20 cellular contexts compared by ENCODE assay signal in the genomic region with DNA sequence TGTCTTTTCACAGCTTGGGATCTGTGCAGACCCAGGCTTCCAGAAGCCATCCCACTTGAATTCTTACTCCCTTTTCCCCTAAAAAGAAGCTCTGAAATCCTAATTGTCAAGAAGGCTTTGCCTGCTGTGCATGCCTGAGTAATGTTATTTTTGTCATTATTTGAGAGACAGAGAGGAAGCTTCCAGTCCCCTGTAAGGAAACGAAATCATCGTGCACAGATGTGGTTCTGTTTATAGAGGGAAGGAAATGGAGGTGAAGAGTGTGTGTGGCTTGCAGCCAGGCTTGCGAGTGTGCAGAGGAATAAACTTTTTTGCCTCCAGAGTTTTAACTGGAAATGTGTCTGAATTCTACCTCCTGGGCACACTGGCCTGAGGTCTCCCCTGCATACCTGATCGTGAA.
DNase-seq lines count a peak whose midpoint lies in the region; ATAC-seq and TF ChIP-seq lines count a peak whose summit lies in the region.
"Had no signal": no experiment of that assay in that cellular context is flagged by ENCODE, and none has a peak within 500 bp of the region (broad histone marks: within the 10 kb centered on the region; RNA-seq: fewer than 3 reads in every experiment).

No MANE protein-coding gene starts in this region.

- peaks cover 31% of the 10 kb centered on the region for H3K4me1 ChIP-seq in Loucy (ENCODE audit: insufficient read depth, low read length, poor library complexity, severe bottlenecking)

- peak overlapping the region; percentile 45 for H3K27ac Mint-ChIP-seq in neural crest cell (ENCODE audit: unreplicated experiment)
- H3K27ac Mint-ChIP-seq: activated CD4-positive, alpha-beta memory T cell treated with anti-CD3 and anti-CD28 coated beads for 36 hours; activated T-helper 2 cell treated with anti-CD3 and anti-CD28 coated beads, Interferon-gamma antibody, Interleukin-2, Interleukin-4, amounts not matched to agents 10 μg/mL and 5 μg/mL and 100 μg/mL, durations not matched to agents 14 hours and 24 hours and 36 hours had no signal

- no peaks in the 10 kb centered on the region for H3K9me3 ChIP-seq in Loucy (ENCODE audit: insufficient read depth, low read depth, low read length)
- H3K9me3 ChIP-seq: neutrophil had no signal

- peak overlapping the region; percentile 59 for H3K4me2 ChIP-seq in Loucy (ENCODE audit: low read depth, low read length, poor library complexity, severe bottlenecking)

- no peak overlapping the region for H2AFZ ChIP-seq in Loucy (ENCODE audit: low read length)

- H3K9me2 ChIP-seq in Loucy (replicated peaks; ENCODE audit: low read depth, low read length), result no peaks in the 10 kb centered on the region

- peaks cover 4% of the 10 kb centered on the region for H3K9me3 Mint-ChIP-seq in neural crest cell
- H3K9me3 Mint-ChIP-seq: activated T-helper 2 cell treated with anti-CD3 and anti-CD28 coated beads, Interferon-gamma antibody, Interleukin-2, Interleukin-4, amounts not matched to agents 10 μg/mL and 5 μg/mL and 100 μg/mL, durations not matched to agents 14 hours and 24 hours and 36 hours; CD8-positive, alpha-beta memory T cell had no signal

- H3K27me3 ChIP-seq in Loucy (ENCODE audit: insufficient read depth, low read length, poor library complexity, severe bottlenecking) (no peaks in the 10 kb centered on the region), brain microvascular endothelial cell (replicated peaks) (no peaks in the 10 kb centered on the region)
- H3K27me3 ChIP-seq: neutrophil had no signal

- in situ Hi-C loops in brain microvascular endothelial cell (cut with HindIII; ENCODE audit: low pct_ligation_motif_present, low sequenced_read_pairs), result no loop called here

- H3K4me1 Mint-ChIP-seq in neural crest cell, result peaks cover 52% of the 10 kb centered on the region

- DNase-seq in DMS 273 (lab: John Stamatoyannopoulos, UW; ENCODE audit: unreplicated experiment) (peak; percentile 26), DMS 273 treated with DMSO at 0.1 percent for 48 hours (lab: John Stamatoyannopoulos, UW) (no peak), brain microvascular endothelial cell (no peak), neural crest cell (ENCODE audit: low read depth, low spot score) (no peak), cortex of kidney (lab: John Stamatoyannopoulos, UW) (no peak)
- DNase-seq: activated CD4-positive, alpha-beta memory T cell treated with anti-CD3 and anti-CD28 coated beads for 36 hours; CD8-positive, alpha-beta memory T cell; effector memory CD4-positive, alpha-beta T cell; GDM1; NCI-H187 treated with DMSO at 0.1 percent for 48 hours; NCI-H82; SHP77; stimulated activated naive CD4-positive, alpha-beta T cell treated with Interleukin-2 at 50 U/mL for 16 hours had no signal

- peak overlapping the region; percentile 86 for H3K27ac ChIP-seq in brain microvascular endothelial cell
- H3K27ac ChIP-seq: 22Rv1, neutrophil had no signal

- TF ChIP-seq CTCF in Loucy (conservative IDR thresholded peaks at IDR 0.05; ENCODE audit: low read length), result no peak
- no peak for TF ChIP-seq CTCF in brain microvascular endothelial cell (IDR thresholded peaks at IDR 0.05; ENCODE audit: low read depth, low read length, missing control alignments)
- TF ChIP-seq CTCF in neural crest cell (conservative IDR thresholded peaks at IDR 0.05), result no peak

- H3K36me3 Mint-ChIP-seq in neural crest cell (ENCODE audit: low read depth), result peaks cover 14% of the 10 kb centered on the region

- H3K4me3 ChIP-seq in Loucy (ENCODE audit: low read length, poor library complexity, severe bottlenecking), result no peak overlapping the region
- H3K4me3 ChIP-seq in brain microvascular endothelial cell (ENCODE audit: low read depth, low read length), result peak overlapping the region; percentile 9
- H3K4me3 ChIP-seq: K562 had no signal

- no peak overlapping the region for H3K9ac ChIP-seq in Loucy (ENCODE audit: low read depth, low read length, poor library complexity, severe bottlenecking)

- ATAC-seq in GM21360 (IDR thresholded peaks at IDR 0.05; ENCODE audit: unreplicated experiment), result no peak
- no peak for ATAC-seq in GM18520 (IDR thresholded peaks at IDR 0.05; ENCODE audit: unreplicated experiment)
- ATAC-seq: K562 had no signal

- no peaks in the 10 kb centered on the region for H3K27me3 Mint-ChIP-seq in neural crest cell (ENCODE audit: low read depth)
- H3K27me3 Mint-ChIP-seq: activated CD4-positive, alpha-beta memory T cell treated with anti-CD3 and anti-CD28 coated beads for 36 hours had no signal

- no peak overlapping the region for H3K4me3 Mint-ChIP-seq in neural crest cell
- H3K4me3 Mint-ChIP-seq: activated CD4-positive, alpha-beta memory T cell treated with anti-CD3 and anti-CD28 coated beads for 36 hours; CD8-positive, alpha-beta memory T cell had no signal

- peaks cover 3% of the 10 kb centered on the region; the same call in 1 of the 2 replicates for H3K79me2 ChIP-seq in Loucy (ENCODE audit: insufficient read depth, low read length)

- H4K20me1 ChIP-seq in Loucy (ENCODE audit: insufficient read depth, low read length, poor library complexity, severe bottlenecking), result peaks cover 6% of the 10 kb centered on the region

- no peaks in the 10 kb centered on the region for H3F3A ChIP-seq in Loucy (ENCODE audit: low read depth)

- no peaks in the 10 kb centered on the region for H3K36me3 ChIP-seq in Loucy (ENCODE audit: insufficient read depth, low read length)
- H3K36me3 ChIP-seq in brain microvascular endothelial cell (replicated peaks), result no peaks in the 10 kb centered on the region
- H3K36me3 ChIP-seq: neutrophil had no signal
